In genomic region chrX:110228453-110228852, GRCh38 we compare ENCODE assay signal across 29 cellular contexts.
A peak's percentile ranks its signal among the peaks of the same experiment; 100 is the strongest.
DNase-seq lines count a peak whose midpoint lies in the region; ATAC-seq, FAIRE-seq and TF ChIP-seq lines count a peak whose summit lies in the region.
"Had no signal": no experiment of that assay in that cellular context is flagged by ENCODE, and none has a peak within 500 bp of the region (broad histone marks: within the 10 kb centered on the region; RNA-seq: fewer than 3 reads in every experiment).

No MANE protein-coding gene starts in this region.

- H4K20me1 ChIP-seq in SK-N-SH (ENCODE audit: insufficient read depth) = no peaks in the 10 kb centered on the region

- no peak; the same call in 1 of the 2 replicates for TF ChIP-seq RAD21 in SK-N-SH (IDR thresholded peaks at IDR 0.05; ENCODE audit: low read length)

- H3K36me3 Mint-ChIP-seq in Caco-2 (ENCODE audit: insufficient read depth, unreplicated experiment) = no peaks in the 10 kb centered on the region

- WGBS in SK-N-SH (ENCODE audit: low lambda C conversion rate) = 27% methylated on average over 5 of the region's 5 CpGs

- no peak overlapping the region for H3K27ac Mint-ChIP-seq in Caco-2 (ENCODE audit: unreplicated experiment)
- H3K27ac Mint-ChIP-seq: activated B cell treated with CpG ODN at 0.5 μM for 24 hours; activated T-helper 1 cell treated with anti-CD3 and anti-CD28 coated beads, Interleukin-12 subunit alpha, Interleukin-12 subunit beta, Interleukin-2, Interleukin-4 antibody, amounts not matched to agents 30 ng/mL and 10 ng/mL and 1 ng/mL, durations not matched to agents 14 hours and 24 hours and 36 hours had no signal

- no peak overlapping the region for H3K4me2 ChIP-seq in SK-N-SH
- H3K4me2 ChIP-seq: BLaER1 had no signal

- no peak overlapping the region for H3K4me3 Mint-ChIP-seq in Caco-2 (ENCODE audit: unreplicated experiment)
- H3K4me3 Mint-ChIP-seq: activated B cell treated with CpG ODN at 0.5 μM for 24 hours had no signal

- peaks cover 3% of the 10 kb centered on the region for H3F3A ChIP-seq in SK-N-SH (replicated peaks; ENCODE audit: insufficient read depth)

- H3K9ac ChIP-seq in SK-N-SH = no peak overlapping the region
- H3K9ac ChIP-seq: BLaER1 had no signal

- H3K4me1 Mint-ChIP-seq in Caco-2 (ENCODE audit: low read depth, unreplicated experiment) = peaks cover 8% of the 10 kb centered on the region

- intact Hi-C loops in Caco-2 (cut with micrococcal nuclease; ENCODE audit: unreplicated experiment) (no loop called here), head of caudate nucleus (cut with DNase I) (no loop called here)

- DNase-seq in Caco-2 (no peak), SK-N-SH (peak; percentile 48), NCI-H2029 treated with DMSO at 0.1 percent for 48 hours (lab: John Stamatoyannopoulos, UW) (no peak), head of caudate nucleus (no peak)
- DNase-seq: ACHN; activated B cell treated with CpG ODN at 0.5 μM for 24 hours; activated CD4-positive, alpha-beta T cell treated with anti-CD3 and anti-CD28 coated beads, Interleukin-2, amount 50 U/mL, for 48 hours; activated CD8-positive, alpha-beta memory T cell treated with anti-CD3 and anti-CD28 coated beads, Interleukin-2, amount 50 U/mL, for 4 hours; anterior cingulate cortex; Calu3; effector CD8-positive, alpha-beta T cell; IMR-90; left colon; NCI-H2081; NCI-H345; NCI-H774; stimulated activated CD4-positive, alpha-beta T cell treated with anti-CD3 and anti-CD28 coated beads, Interleukin-2, amount 100 ng/mL, for 24 hours; T1000; transverse colon had no signal

- H3K9me3 Mint-ChIP-seq in Caco-2 (ENCODE audit: unreplicated experiment) = peaks cover 9% of the 10 kb centered on the region
- H3K9me3 Mint-ChIP-seq: activated B cell treated with CpG ODN at 0.5 μM for 24 hours had no signal

- BruUV-seq in Caco-2 (replicated peaks; lab: Mats Ljungman, UMichigan) = TSS peak; percentile 11

- H3K4me1 ChIP-seq in Caco-2 (no peaks in the 10 kb centered on the region), SK-N-SH (ENCODE audit: control insufficient read depth in 1 of 2, insufficient read depth in 2 of 2, low read depth in 1 of 2, low read length in 1 of 2) (peaks cover 3 to 13% of the 10 kb centered on the region in 2 experiments; a peak in 2 of 4 replicates)
- H3K4me1 ChIP-seq: transverse colon had no signal

- CTCF ChIA-PET in Caco-2 (lab: Charles Lee) = no interaction called here
- CTCF ChIA-PET in SK-N-SH (lab: Yijun Ruan, JAX) = interaction anchor here (2.0 kb wide), 1 partner anchor 81 kb away, joined by 8 read pairs; no protein-coding TSS in a partner anchor

- no peaks in the 10 kb centered on the region for H3K79me2 ChIP-seq in SK-N-SH (ENCODE audit: insufficient read depth)

- no peak overlapping the region for H2AFZ ChIP-seq in SK-N-SH (ENCODE audit: low read depth)

- TF ChIP-seq CTCF in 22Rv1 (IDR thresholded peaks at IDR 0.05) (no peak), Caco-2 (IDR thresholded peaks at IDR 0.05; ENCODE audit: insufficient read depth in 1 of 2, low read depth in 1 of 2, low read length in 1 of 2, severe bottlenecking in 1 of 2, unreplicated experiment in 1 of 2) (no peak), SK-N-SH (IDR thresholded peaks at IDR 0.05) (no peak)

- H3K27ac ChIP-seq in 22Rv1 = peak overlapping the region; percentile 86
- H3K27ac ChIP-seq in SK-N-SH (ENCODE audit: low read depth in 2 of 2, low read length in 1 of 2) = no peak overlapping the region
- H3K27ac ChIP-seq: BLaER1 had no signal

- TF ChIP-seq EP300 in SK-N-SH (IDR thresholded peaks at IDR 0.05; ENCODE audit: borderline replicate concordance in 1 of 2, low read depth in 1 of 2, low read length in 1 of 2) = peak in 1 of 2 experiments; percentile 94; a peak in 2 of 4 replicates

- H3K27me3 Mint-ChIP-seq in Caco-2 (ENCODE audit: insufficient read depth, unreplicated experiment) = no peaks in the 10 kb centered on the region
- H3K27me3 Mint-ChIP-seq: activated B cell treated with CpG ODN at 0.5 μM for 24 hours had no signal

- ATAC-seq in HG03439 (IDR thresholded peaks at IDR 0.05; ENCODE audit: unreplicated experiment) = no peak
- no peak for ATAC-seq in HG02840 (IDR thresholded peaks at IDR 0.05; ENCODE audit: low FRiP score, unreplicated experiment)
- ATAC-seq: activated naive CD4-positive, alpha-beta T cell treated with anti-CD3 and anti-CD28 coated beads, Interleukin-2, amount 50 U/mL, for 72 hours; left colon; Right ventricle myocardium inferior had no signal

- H3K36me3 ChIP-seq in Caco-2 (ENCODE audit: control insufficient read depth, insufficient read depth, low read length) (no peaks in the 10 kb centered on the region), SK-N-SH (replicated peaks in 1 of 2; ENCODE audit: control insufficient read depth in 1 of 2, insufficient read depth in 2 of 2, low read length in 1 of 2) (no peaks in the 10 kb centered on the region)
- H3K36me3 ChIP-seq: BLaER1, HAP-1, transverse colon had no signal

- no peaks in the 10 kb centered on the region for H3K9me3 ChIP-seq in Caco-2
- H3K9me3 ChIP-seq in SK-N-SH = no peaks in the 10 kb centered on the region
- H3K9me3 ChIP-seq: HAP-1, transverse colon had no signal

- peak; percentile 24 for FAIRE-seq in islet of Langerhans (lab: Jason Lieb, UNC)
- FAIRE-seq: GM18507 had no signal

- no peaks in the 10 kb centered on the region for H3K27me3 ChIP-seq in Caco-2 (replicated peaks; ENCODE audit: control insufficient read depth, insufficient read depth, low read length)
- no peaks in the 10 kb centered on the region for H3K27me3 ChIP-seq in SK-N-SH (ENCODE audit: insufficient read depth)
- H3K27me3 ChIP-seq: transverse colon had no signal

- no peaks in the 10 kb centered on the region; the same call in 1 of the 2 replicates for H3K9me2 ChIP-seq in SK-N-SH

- H3K4me3 ChIP-seq in Caco-2 (ENCODE audit: low read depth, low read length) (no peak overlapping the region), SK-N-SH (ENCODE audit: low read depth in 2 of 2, low read length in 1 of 2) (no peak overlapping the region)
- H3K4me3 ChIP-seq: BLaER1, HAP-1 had no signal

- POLR2A ChIA-PET in Caco-2 (lab: Charles Lee) (no interaction called here), SK-N-SH (lab: Yijun Ruan, JAX) (no interaction called here)

TF ChIP-seq in SK-N-SH, 30 proteins besides CTCF, POLR2A, EP300 and RAD21:
- peak; percentile 77 for TF ChIP-seq TCF12 (IDR thresholded peaks at IDR 0.05)
- TF ChIP-seq TEAD4 (IDR thresholded peaks at IDR 0.05; ENCODE audit: borderline replicate concordance, insufficient read depth) = no peak
- TF ChIP-seq PBX3 (IDR thresholded peaks at IDR 0.05) = peak; percentile 81
- 0 out of 2 replicates have a peak, but pooled peaks have one; percentile 36 for TF ChIP-seq POLR2AphosphoS5 (IDR thresholded peaks at IDR 0.05; ENCODE audit: low read depth, low read length)
- TF ChIP-seq TAF1 (IDR thresholded peaks at IDR 0.05; ENCODE audit: borderline replicate concordance, low read depth, low read length) = no peak
- no peak for TF ChIP-seq ELF1 (IDR thresholded peaks at IDR 0.05)
- peak; percentile 88 for TF ChIP-seq CHD2 (IDR thresholded peaks at IDR 0.05; ENCODE audit: low read length, partially characterized antibody)
- peak; percentile 98 for TF ChIP-seq RCOR1 (IDR thresholded peaks at IDR 0.05; ENCODE audit: low read length)
- no peak for TF ChIP-seq SIN3A (IDR thresholded peaks at IDR 0.05; ENCODE audit: borderline replicate concordance, low read depth, low read length)
- no peak for TF ChIP-seq FOSL2 (IDR thresholded peaks at IDR 0.05; ENCODE audit: borderline replicate concordance, low read depth)
- no peak for TF ChIP-seq MEF2A (IDR thresholded peaks at IDR 0.05; ENCODE audit: borderline replicate concordance, low read depth)
- TF ChIP-seq NFIC (IDR thresholded peaks at IDR 0.05; ENCODE audit: borderline replicate concordance) = peak; percentile 32; the same call in 1 of the 2 replicates
- TF ChIP-seq MXI1 (IDR thresholded peaks at IDR 0.05; ENCODE audit: low read depth, low read length) = no peak
- TF ChIP-seq GATA2 (CRISPR knock-in tag; IDR thresholded peaks at IDR 0.05) = peak; percentile 93
- TF ChIP-seq, protein P1, sequence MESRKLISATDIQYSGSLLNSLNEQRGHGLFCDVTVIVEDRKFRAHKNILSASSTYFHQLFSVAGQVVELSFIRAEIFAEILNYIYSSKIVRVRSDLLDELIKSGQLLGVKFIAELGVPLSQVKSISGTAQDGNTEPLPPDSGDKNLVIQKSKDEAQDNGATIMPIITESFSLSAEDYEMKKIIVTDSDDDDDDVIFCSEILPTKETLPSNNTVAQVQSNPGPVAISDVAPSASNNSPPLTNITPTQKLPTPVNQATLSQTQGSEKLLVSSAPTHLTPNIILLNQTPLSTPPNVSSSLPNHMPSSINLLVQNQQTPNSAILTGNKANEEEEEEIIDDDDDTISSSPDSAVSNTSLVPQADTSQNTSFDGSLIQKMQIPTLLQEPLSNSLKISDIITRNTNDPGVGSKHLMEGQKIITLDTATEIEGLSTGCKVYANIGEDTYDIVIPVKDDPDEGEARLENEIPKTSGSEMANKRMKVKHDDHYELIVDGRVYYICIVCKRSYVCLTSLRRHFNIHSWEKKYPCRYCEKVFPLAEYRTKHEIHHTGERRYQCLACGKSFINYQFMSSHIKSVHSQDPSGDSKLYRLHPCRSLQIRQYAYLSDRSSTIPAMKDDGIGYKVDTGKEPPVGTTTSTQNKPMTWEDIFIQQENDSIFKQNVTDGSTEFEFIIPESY (IDR thresholded peaks at IDR 0.05; ENCODE audit: borderline replicate concordance, low read depth) = no peak
